In genomic region chr20:6420336-6420735, GRCh38 we compare ENCODE assay signal across 27 cellular contexts.
"Had no signal": no experiment of that assay in that cellular context is flagged by ENCODE, and none has a peak within 500 bp of the region (broad histone marks: within the 10 kb centered on the region; RNA-seq: fewer than 3 reads in every experiment).

No MANE protein-coding gene starts in this region.

- H3K36me3 ChIP-seq: cardiac muscle cell, gastrocnemius medialis, prostate gland, thyroid gland, upper lobe of right lung had no signal

- DNase-seq: activated B cell treated with CpG ODN at 0.5 μM for 24 hours; activated CD4-positive, alpha-beta T cell treated with anti-CD3 and anti-CD28 coated beads for 36 hours; activated CD4-positive, alpha-beta T cell treated with anti-CD3 and anti-CD28 coated beads, Interleukin-2, amount 50 U/mL, for 4 hours; activated CD8-positive, alpha-beta memory T cell treated with anti-CD3 and anti-CD28 coated beads, Interleukin-2, amount 50 U/mL, for 48 hours; activated naive CD4-positive, alpha-beta T cell treated with Interleukin-2 at 50 U/mL for 16 hours; activated naive CD8-positive, alpha-beta T cell treated with anti-CD3 and anti-CD28 coated beads for 36 hours; activated T-cell treated with anti-CD3 and anti-CD28 coated beads, Interleukin-2, amount 50 U/mL, for 4 hours; amygdala; effector memory CD4-positive, alpha-beta T cell; gastrocnemius medialis; hippocampal formation; left ventricle myocardium superior; mammary epithelial cell; midbrain; natural killer cell; stimulated activated CD4-positive, alpha-beta T cell treated with anti-CD3 and anti-CD28 coated beads, Interleukin-1b, Interleukin-23, amount 100 ng/mL, for 48 hours; substantia nigra; T1000; thyroid gland; upper lobe of right lung had no signal

- H3K9me3 Mint-ChIP-seq: activated naive CD8-positive, alpha-beta T cell treated with anti-CD3 and anti-CD28 coated beads for 36 hours; activated T-cell treated with anti-CD3 and anti-CD28 coated beads, Interleukin-2, amount 50 U/mL, for 4 hours; dendritic cell treated with granulocyte-macrophage colony-stimulating factor and Interleukin-4, amounts not matched to agents 40 ng/mL and 50 ng/mL, for 4 days; stimulated activated naive CD8-positive, alpha-beta T cell treated with anti-CD3 and anti-CD28 coated beads, Interleukin-15, Interleukin-2, amounts not matched to agents 100 ng/mL and 50 ng/mL, for 24 hours; T-helper 1 cell treated with Interleukin-12 subunit alpha and Interleukin-12 subunit beta and Interleukin-4 antibody, amounts not matched to agents 30 μg/mL and 1 μg/mL, for 36 hours had no signal

- H3K27ac ChIP-seq: cardiac muscle cell, gastrocnemius medialis, prostate gland, skin epidermis, thyroid gland, upper lobe of right lung had no signal

- H3K4me3 ChIP-seq: cardiac muscle cell, gastrocnemius medialis, prostate gland, skin epidermis, thyroid gland, upper lobe of right lung had no signal

- H3K27me3 Mint-ChIP-seq: activated CD4-positive, alpha-beta T cell treated with anti-CD3 and anti-CD28 coated beads for 36 hours had no signal

- H3K27me3 ChIP-seq: cardiac muscle cell, gastrocnemius medialis, thyroid gland, upper lobe of right lung had no signal

- H3K4me3 Mint-ChIP-seq: activated B cell treated with CpG ODN at 0.5 μM for 24 hours; activated CD4-positive, alpha-beta T cell treated with anti-CD3 and anti-CD28 coated beads for 36 hours; activated naive CD8-positive, alpha-beta T cell treated with anti-CD3 and anti-CD28 coated beads for 36 hours; activated T-cell treated with anti-CD3 and anti-CD28 coated beads, Interleukin-2, amount 50 U/mL, for 4 hours; dendritic cell treated with granulocyte-macrophage colony-stimulating factor and Interleukin-4, amounts not matched to agents 40 ng/mL and 50 ng/mL, for 4 days; natural killer cell; stimulated activated naive CD8-positive, alpha-beta T cell treated with anti-CD3 and anti-CD28 coated beads, Interleukin-15, Interleukin-2, amounts not matched to agents 100 ng/mL and 50 ng/mL, for 24 hours; T-helper 1 cell treated with Interleukin-12 subunit alpha and Interleukin-12 subunit beta and Interleukin-4 antibody, amounts not matched to agents 30 μg/mL and 1 μg/mL, for 36 hours had no signal

- H3K27ac Mint-ChIP-seq: activated B cell treated with CpG ODN at 0.5 μM for 24 hours; activated CD4-positive, alpha-beta T cell treated with anti-CD3 and anti-CD28 coated beads for 36 hours; activated naive CD8-positive, alpha-beta T cell treated with anti-CD3 and anti-CD28 coated beads for 36 hours; dendritic cell treated with granulocyte-macrophage colony-stimulating factor and Interleukin-4, amounts not matched to agents 40 ng/mL and 50 ng/mL, for 4 days; natural killer cell; stimulated activated naive CD8-positive, alpha-beta T cell treated with anti-CD3 and anti-CD28 coated beads, Interleukin-15, Interleukin-2, amounts not matched to agents 100 ng/mL and 50 ng/mL, for 24 hours; T-helper 1 cell treated with Interleukin-12 subunit alpha and Interleukin-12 subunit beta and Interleukin-4 antibody, amounts not matched to agents 30 μg/mL and 1 μg/mL, for 36 hours had no signal

- H3K36me3 Mint-ChIP-seq: activated naive CD8-positive, alpha-beta T cell treated with anti-CD3 and anti-CD28 coated beads for 36 hours; natural killer cell had no signal

- H3K4me1 Mint-ChIP-seq: activated B cell treated with CpG ODN at 0.5 μM for 24 hours; activated CD4-positive, alpha-beta T cell treated with anti-CD3 and anti-CD28 coated beads for 36 hours; activated naive CD8-positive, alpha-beta T cell treated with anti-CD3 and anti-CD28 coated beads for 36 hours; natural killer cell had no signal

- FAIRE-seq: islet of Langerhans had no signal
